19 cellular contexts compared by ENCODE assay signal in genomic region chr1:100795646-100795985, GRCh38.
"Had no signal": no experiment of that assay in that cellular context is flagged by ENCODE, and none has a peak within 500 bp of the region (broad histone marks: within the 10 kb centered on the region; RNA-seq: fewer than 3 reads in every experiment).

No MANE protein-coding gene starts in this region.

- H3K27me3 ChIP-seq: colonic mucosa, gastrocnemius medialis, heart right ventricle, left lung, neural progenitor cell, ovary, suprapubic skin, thyroid gland had no signal

- H3K4me2 ChIP-seq: neural progenitor cell had no signal

- H3K4me1 ChIP-seq: colonic mucosa, gastrocnemius medialis, neural progenitor cell, suprapubic skin, thyroid gland had no signal

- H3K4me3 Mint-ChIP-seq: natural killer cell; neural progenitor cell; stimulated activated effector memory CD8-positive, alpha-beta T cell treated with anti-CD3 and anti-CD28 coated beads, Interleukin-12 subunit alpha, Interleukin-12 subunit beta, amount 100 ng/mL, for 72 hours; type B pancreatic cell had no signal

- H3K9ac ChIP-seq: neural progenitor cell had no signal

- H3K4me1 Mint-ChIP-seq: natural killer cell; stimulated activated effector memory CD8-positive, alpha-beta T cell treated with anti-CD3 and anti-CD28 coated beads, Interleukin-12 subunit alpha, Interleukin-12 subunit beta, amount 100 ng/mL, for 72 hours had no signal

- FAIRE-seq: urothelium cell line had no signal

- H2AFZ ChIP-seq: neural progenitor cell had no signal

- H3K9me3 ChIP-seq: colonic mucosa, gastrocnemius medialis, mucosa of descending colon, ovary, suprapubic skin, thyroid gland had no signal

- H3K4me3 ChIP-seq: colonic mucosa, gastrocnemius medialis, heart right ventricle, left lung, lung, mucosa of descending colon, neural progenitor cell, ovary, suprapubic skin, thyroid gland had no signal

- H3K27ac Mint-ChIP-seq: natural killer cell; neural progenitor cell; stimulated activated effector memory CD8-positive, alpha-beta T cell treated with anti-CD3 and anti-CD28 coated beads, Interleukin-12 subunit alpha, Interleukin-12 subunit beta, amount 100 ng/mL, for 72 hours; type B pancreatic cell had no signal

- H3K27ac ChIP-seq: colonic mucosa, gastrocnemius medialis, left lung, neural progenitor cell, ovary, suprapubic skin, thyroid gland had no signal

- ATAC-seq: gastrocnemius medialis; left lung; mucosa of descending colon; natural killer cell; stimulated activated effector memory CD8-positive, alpha-beta T cell treated with anti-CD3 and anti-CD28 coated beads, Interleukin-12 subunit alpha, Interleukin-12 subunit beta, amount 100 ng/mL, for 72 hours; stimulated activated naive CD8-positive, alpha-beta T cell treated with anti-CD3 and anti-CD28 coated beads, Interleukin-15, Interleukin-2, amounts not matched to agents 100 U/mL and 50 U/mL, for 24 hours had no signal

- H3K36me3 ChIP-seq: colonic mucosa, gastrocnemius medialis, heart right ventricle, left lung, neural progenitor cell, ovary, suprapubic skin, thyroid gland had no signal

- H3K36me3 Mint-ChIP-seq: natural killer cell; neural progenitor cell; stimulated activated effector memory CD8-positive, alpha-beta T cell treated with anti-CD3 and anti-CD28 coated beads, Interleukin-12 subunit alpha, Interleukin-12 subunit beta, amount 100 ng/mL, for 72 hours; type B pancreatic cell had no signal

- DNase-seq: colonic mucosa; dermis blood vessel endothelial cell; gastrocnemius medialis; heart right ventricle; kidney glomerular epithelial cell; left lung; mucosa of descending colon; natural killer cell; ovary; stimulated activated CD4-positive, alpha-beta T cell treated with anti-CD3 and anti-CD28 coated beads, Interleukin-4, amount 100 ng/mL, for 1 hour; stimulated activated CD8-positive, alpha-beta memory T cell treated with anti-CD3 and anti-CD28 coated beads, Interleukin-4, amount 100 ng/mL, for 48 hours; stimulated activated naive CD8-positive, alpha-beta T cell treated with anti-CD3 and anti-CD28 coated beads, Interleukin-15, Interleukin-2, amounts not matched to agents 100 U/mL and 50 U/mL, for 24 hours; thyroid gland had no signal

- H3K9me3 Mint-ChIP-seq: natural killer cell; stimulated activated effector memory CD8-positive, alpha-beta T cell treated with anti-CD3 and anti-CD28 coated beads, Interleukin-12 subunit alpha, Interleukin-12 subunit beta, amount 100 ng/mL, for 72 hours; type B pancreatic cell had no signal
